Comparison of ENCODE assay signal across 8 cellular contexts in genomic region chr1:153985341-153985912, GRCh38. TPM values are rescaled to one million over a fixed set of nuclear protein-coding genes. Genes with fewer than 3 reads are reported as not detected.
DNase-seq lines count a peak whose midpoint lies in the region; ATAC-seq and TF ChIP-seq lines count a peak whose summit lies in the region.

No MANE protein-coding gene starts in this region.

- CTCF ChIA-PET in activated naive CD4-positive, alpha-beta T cell treated with anti-CD3 and anti-CD28 coated beads for 36 hours (lab: Charles Lee), result interaction anchor here (0.8 to 3.7 kb wide), 13 partner anchors 9 to 475 kb away, joined by 3 to 58 read pairs (median 5); partner anchors contain the start of genes CREB3L4, DENND4B, NPR1 and SLC39A1

- ATAC-seq in left cardiac atrium (peak; percentile 14 to 36), gastrocnemius medialis (peak in 1 of 2 donors; percentile 13), HG03196 (IDR thresholded peaks at IDR 0.05; ENCODE audit: unreplicated experiment) (no peak), GM18873 (IDR thresholded peaks at IDR 0.05; ENCODE audit: low FRiP score, unreplicated experiment) (no peak)

- in situ Hi-C loops in gastrocnemius medialis (cut with MboI; ENCODE audit: low sequenced_read_pairs in 4 of 4), result loop anchor here (5.0 to 25.0 kb wide), 9 partner anchors 38 to 473 kb away; partner anchors contain the start of genes ILF2 (in 2 of the 4), SNAPIN (in 2 of the 4), DENND4B (in 1 of the 4) and GATAD2B (in 1 of the 4)

- peaks cover 34% of the 10 kb centered on the region for H3K4me1 Mint-ChIP-seq in activated naive CD4-positive, alpha-beta T cell treated with anti-CD3 and anti-CD28 coated beads for 36 hours (ENCODE audit: low read depth)

- H3K27me3 Mint-ChIP-seq in activated naive CD4-positive, alpha-beta T cell treated with anti-CD3 and anti-CD28 coated beads for 36 hours (ENCODE audit: low read depth), result peaks cover 3% of the 10 kb centered on the region

- no peak for TF ChIP-seq POLR2A in gastrocnemius medialis (IDR thresholded peaks at IDR 0.05)

- H3K9me3 ChIP-seq in gastrocnemius medialis, result no peaks in the 10 kb centered on the region

- intact Hi-C loops in activated naive CD4-positive, alpha-beta T cell treated with anti-CD3 and anti-CD28 coated beads for 36 hours (cut with micrococcal nuclease), result loop anchor here (1.0 to 2.0 kb wide), 2 partner anchors 8 to 413 kb away; partner anchors contain the start of gene JTB
- intact Hi-C loops in left cardiac atrium (cut with DNase I) (loop anchor here (5.0 to 10.0 kb wide), 3 partner anchors 188 to 311 kb away; partner anchors contain the start of genes NPR1 (in 2 of the 2) and ILF2 (in 1 of the 2)), gastrocnemius medialis (cut with DNase I; ENCODE audit: low total_unique reads) (loop anchor here (5.0 kb wide), 2 partner anchors 63 to 418 kb away; partner anchors contain the start of genes GATAD2B and S100A2)

- peak overlapping the region; percentile 72 for H3K27ac Mint-ChIP-seq in activated naive CD4-positive, alpha-beta T cell treated with anti-CD3 and anti-CD28 coated beads for 36 hours

- H3K4me3 Mint-ChIP-seq in activated naive CD4-positive, alpha-beta T cell treated with anti-CD3 and anti-CD28 coated beads for 36 hours, result peak overlapping the region; percentile 77

- no peaks in the 10 kb centered on the region for H3K9me3 Mint-ChIP-seq in activated naive CD4-positive, alpha-beta T cell treated with anti-CD3 and anti-CD28 coated beads for 36 hours

- H3K4me3 ChIP-seq in gastrocnemius medialis, result peak overlapping the region; percentile 59 to 66 (median 63)

- no peaks in the 10 kb centered on the region for H3K36me3 Mint-ChIP-seq in activated naive CD4-positive, alpha-beta T cell treated with anti-CD3 and anti-CD28 coated beads for 36 hours (ENCODE audit: low read depth)

- peak; percentile 75 for DNase-seq in activated effector memory CD4-positive, alpha-beta T cell treated with anti-CD3 and anti-CD28 coated beads, Interleukin-2, amount 50 U/mL, for 16 hours
- no peak for DNase-seq in activated effector memory CD4-positive, alpha-beta T cell treated with Interleukin-2 at 50 U/mL for 16 hours
- peak; percentile 73 for DNase-seq in activated naive CD4-positive, alpha-beta T cell treated with anti-CD3 and anti-CD28 coated beads for 36 hours
- peak; percentile 67 for DNase-seq in left cardiac atrium
- peak in 1 of 2 donors; percentile 58 for DNase-seq in gastrocnemius medialis
- DNase-seq in 8988T, result no peak

- peaks cover 7% of the 10 kb centered on the region in 2 donors for H3K4me1 ChIP-seq in gastrocnemius medialis

- peak overlapping the region; percentile 80 to 89 (median 88) for H3K27ac ChIP-seq in gastrocnemius medialis

- no peaks in the 10 kb centered on the region for H3K27me3 ChIP-seq in gastrocnemius medialis

- no peak for TF ChIP-seq CTCF in gastrocnemius medialis (IDR thresholded peaks at IDR 0.05 in 4 of 5, conservative IDR thresholded peaks at IDR 0.05 in 1 of 5)

- H3K36me3 ChIP-seq in gastrocnemius medialis, result no peaks in the 10 kb centered on the region

RNA-seq across cellular contexts. Expression of gene RAB13, which starts 0.7 kb away (rescaled TPM):
- total RNA-seq in activated naive CD4-positive, alpha-beta T cell treated with anti-CD3 and anti-CD28 coated beads for 36 hours, result 10 to 100 TPM; 26.6 to 27.0 TPM
- total RNA-seq in left cardiac atrium (10 to 100 TPM; 72.1 to 77.5 TPM), gastrocnemius medialis (10 to 100 TPM in 1 of 4 donors, 1 to 10 TPM in 3; 6.4 to 12.3 (median 9.1) TPM)

RNA-seq across cellular contexts. Expression of gene RPS27, which starts 5.1 kb away (rescaled TPM):
- 1,000 to 10,000 TPM; 2,339 to 2,449 TPM for total RNA-seq in activated naive CD4-positive, alpha-beta T cell treated with anti-CD3 and anti-CD28 coated beads for 36 hours
- 1,000 to 10,000 TPM in 1 of 2 donors, 100 to 1,000 TPM in 1; 949 to 1,289 TPM for total RNA-seq in left cardiac atrium
- total RNA-seq in gastrocnemius medialis, result 1,000 to 10,000 TPM; 1,269 to 1,948 (median 1,828) TPM

RNA-seq across cellular contexts. Expression of gene JTB, which starts 8.0 kb away (rescaled TPM):
- 100 to 1,000 TPM; 126 to 131 TPM for total RNA-seq in activated naive CD4-positive, alpha-beta T cell treated with anti-CD3 and anti-CD28 coated beads for 36 hours
- total RNA-seq in left cardiac atrium (100 to 1,000 TPM in 1 of 2 donors, 10 to 100 TPM in 1; 89.6 to 102 TPM), gastrocnemius medialis (100 to 1,000 TPM; 157 to 309 (median 259) TPM)

RNA-seq across cellular contexts. Expression of gene CREB3L4, which starts 17.7 kb away (rescaled TPM):
- total RNA-seq in activated naive CD4-positive, alpha-beta T cell treated with anti-CD3 and anti-CD28 coated beads for 36 hours, result 1 to 10 TPM; 5.6 to 7.4 TPM
- total RNA-seq in left cardiac atrium, result 1 to 10 TPM; 3.4 to 5.7 TPM
- total RNA-seq in gastrocnemius medialis, result 1 to 10 TPM; 4.5 to 7.9 (median 5.7) TPM

RNA-seq across cellular contexts. Expression of gene SLC39A1, which starts 22.1 kb away (rescaled TPM):
- 10 to 100 TPM; 51.0 to 52.1 TPM for total RNA-seq in activated naive CD4-positive, alpha-beta T cell treated with anti-CD3 and anti-CD28 coated beads for 36 hours
- total RNA-seq in left cardiac atrium (10 to 100 TPM; 63.2 to 77.6 TPM), gastrocnemius medialis (10 to 100 TPM; 37.1 to 63.2 (median 47.9) TPM)

Comparison
In these comparisons a context has a peak if more than half of its experiments do, and no peak if none do; other contexts are left out.
1. DNase-seq: peak in activated effector memory CD4-positive, alpha-beta T cell treated with anti-CD3 and anti-CD28 coated beads, Interleukin-2, amount 50 U/mL, for 16 hours (single experiment), activated naive CD4-positive, alpha-beta T cell treated with anti-CD3 and anti-CD28 coated beads for 36 hours (single experiment) and left cardiac atrium (single experiment); none in activated effector memory CD4-positive, alpha-beta T cell treated with Interleukin-2 at 50 U/mL for 16 hours (single experiment) and 8988T (single experiment).
2. ATAC-seq: peak in left cardiac atrium (2 of 2); none in HG03196 (single experiment) and GM18873 (single experiment).